Comparison of ENCODE assay signal across 1 cellular context in genomic region chr11:44555031-44555800, GRCh38.
TF ChIP-seq lines count a peak whose summit lies in the region.

No MANE protein-coding gene starts in this region.

TF ChIP-seq in SK-N-SH treated with all-trans-retinoic acid at 6 μM for 48 hours, 23 proteins besides CTCF, POLR2A, EP300 and RAD21 (continued from another document):
- TF ChIP-seq TSHZ2 (CRISPR knock-in tag; IDR thresholded peaks at IDR 0.05): no peak
- TF ChIP-seq ZFP3 (CRISPR knock-in tag; IDR thresholded peaks at IDR 0.05): no peak
- TF ChIP-seq BACH2 (CRISPR knock-in tag; IDR thresholded peaks at IDR 0.05; ENCODE audit: borderline replicate concordance): no peak
- TF ChIP-seq ZC3H10 (CRISPR knock-in tag; IDR thresholded peaks at IDR 0.05): no peak
